13 cellular contexts compared by ENCODE assay signal in the genomic region with DNA sequence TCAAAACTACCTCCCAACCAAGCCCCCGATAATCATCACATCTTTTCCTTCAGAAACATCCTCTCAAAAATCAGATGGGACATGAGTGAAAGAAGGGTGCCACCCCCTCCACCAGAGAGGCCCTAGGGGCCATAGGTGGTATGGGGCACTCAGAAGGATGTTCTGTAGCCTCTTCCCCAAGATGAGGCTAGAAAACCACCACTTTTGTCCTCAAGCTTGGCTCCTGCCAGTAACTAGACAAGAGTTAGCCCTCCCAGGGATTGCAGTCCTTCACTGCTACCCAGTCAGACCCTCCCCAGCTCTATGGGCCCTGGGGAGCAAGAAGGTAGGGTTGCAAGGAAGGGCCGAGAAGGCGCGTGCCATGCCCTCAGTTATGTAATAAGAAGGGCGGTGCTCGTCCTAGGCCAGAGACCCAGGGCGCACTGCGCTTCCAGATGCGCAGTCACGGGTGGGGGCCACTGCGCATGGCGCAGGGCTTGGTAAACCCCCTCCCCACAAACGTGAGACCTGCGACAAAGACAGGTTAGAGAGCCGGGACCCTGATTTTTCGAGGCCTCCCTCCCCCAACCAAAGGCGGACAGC.
DNase-seq lines count a peak whose midpoint lies in the region; ATAC-seq, FAIRE-seq and TF ChIP-seq lines count a peak whose summit lies in the region.
"Had no signal": no experiment of that assay in that cellular context is flagged by ENCODE, and none has a peak within 500 bp of the region (broad histone marks: within the 10 kb centered on the region; RNA-seq: fewer than 3 reads in every experiment).

No MANE protein-coding gene starts in this region.

- H2AK5ac ChIP-seq in IMR-90 (ENCODE audit: low read depth, low read length): no peak overlapping the region

- no peak overlapping the region for H3K9ac ChIP-seq in IMR-90 (ENCODE audit: low read depth, low read length)

- H4K5ac ChIP-seq in IMR-90 (ENCODE audit: low read depth, low read length): no peak overlapping the region

- no peaks in the 10 kb centered on the region for H3K27me3 ChIP-seq in IMR-90 (ENCODE audit: control insufficient read depth, insufficient read depth, low read length)
- H3K27me3 ChIP-seq: BE2C had no signal

- peaks cover 75% of the 10 kb centered on the region for H3K36me3 Mint-ChIP-seq in dendritic cell treated with granulocyte-macrophage colony-stimulating factor and Interleukin-4, amounts not matched to agents 40 ng/mL and 50 ng/mL, for 4 days (ENCODE audit: low read depth)
- peaks cover 10 to 50% (median 14%) of the 10 kb centered on the region in 3 donors for H3K36me3 Mint-ChIP-seq in naive thymus-derived CD8-positive, alpha-beta T cell

- H2BK120ac ChIP-seq in IMR-90 (ENCODE audit: low read depth, low read length): no peak overlapping the region

- H3K56ac ChIP-seq in IMR-90 (ENCODE audit: extremely low read depth, insufficient read depth, low read length): no peak overlapping the region

- H3K18ac ChIP-seq in IMR-90 (ENCODE audit: low read depth, low read length): no peak overlapping the region

- H3K4me1 Mint-ChIP-seq in dendritic cell treated with granulocyte-macrophage colony-stimulating factor and Interleukin-4, amounts not matched to agents 40 ng/mL and 50 ng/mL, for 4 days (ENCODE audit: low read depth): peaks cover 100% of the 10 kb centered on the region
- peaks cover 56 to 99% (median 92%) of the 10 kb centered on the region in 4 donors for H3K4me1 Mint-ChIP-seq in naive thymus-derived CD8-positive, alpha-beta T cell

- no TSS peak for BruUV-seq in IMR-90 (replicated peaks; lab: Mats Ljungman, UMichigan)

- ATAC-seq in A549 (no peak), IMR-90 (ENCODE audit: low read depth) (no peak), HG02623 (IDR thresholded peaks at IDR 0.05; ENCODE audit: unreplicated experiment) (no peak), HG02840 (IDR thresholded peaks at IDR 0.05; ENCODE audit: low FRiP score, unreplicated experiment) (no peak)
- ATAC-seq in naive thymus-derived CD8-positive, alpha-beta T cell: no peak
- ATAC-seq: SK-N-SH treated with all-trans-retinoic acid at 6 μM for 48 hours had no signal

- H2AK9ac ChIP-seq in IMR-90 (replicated peaks; ENCODE audit: low read depth, low read length, poor library complexity): peak overlapping the region; percentile 6

- no peak overlapping the region for H2BK15ac ChIP-seq in IMR-90 (ENCODE audit: low read depth, low read length)

- no peak overlapping the region for H4K8ac ChIP-seq in IMR-90 (ENCODE audit: low read depth in 2 of 2, low read length in 2 of 2)

- H3K4me3 ChIP-seq in A549 (no peak overlapping the region), IMR-90 (ENCODE audit: insufficient read depth, low read depth, low read length) (no peak overlapping the region)

- no peak overlapping the region for H3K4ac ChIP-seq in IMR-90 (ENCODE audit: low read depth, low read length)

- H3K27me3 Mint-ChIP-seq in dendritic cell treated with granulocyte-macrophage colony-stimulating factor and Interleukin-4, amounts not matched to agents 40 ng/mL and 50 ng/mL, for 4 days: no peaks in the 10 kb centered on the region
- H3K27me3 Mint-ChIP-seq in naive thymus-derived CD8-positive, alpha-beta T cell: peaks cover 0 to 6% (median 2%) of the 10 kb centered on the region in 5 donors

- CTCF ChIA-PET in A549 (lab: Yijun Ruan, JAX): interaction anchor here (1.9 to 16.6 kb wide), 5 partner anchors 10 to 142 kb away, joined by 4 to 260 read pairs (median 11); no protein-coding TSS in a partner anchor
- CTCF ChIA-PET in IMR-90 (lab: Yijun Ruan, JAX): interaction anchor here (1.4 kb wide), 1 partner anchor 47 kb away, joined by 4 read pairs; no protein-coding TSS in a partner anchor

- H3K9me3 ChIP-seq in A549 (no peaks in the 10 kb centered on the region), IMR-90 (ENCODE audit: control insufficient read depth, insufficient read depth, low read length) (no peaks in the 10 kb centered on the region)
- H3K9me3 ChIP-seq: BE2C had no signal

- H3K27ac ChIP-seq in A549: peak overlapping the region in 1 of 2 experiments; percentile 91; a peak in 3 of 6 replicates
- no peak overlapping the region for H3K27ac ChIP-seq in IMR-90 (ENCODE audit: insufficient read depth, low read length)

- peaks cover 2% of the 10 kb centered on the region; the same call in 1 of the 2 replicates for H3K36me3 ChIP-seq in IMR-90 (ENCODE audit: control insufficient read depth, insufficient read depth, low read length)
- H3K36me3 ChIP-seq: BE2C had no signal

- FAIRE-seq in A549 (lab: Jason Lieb, UNC): no peak

- H2BK20ac ChIP-seq in IMR-90 (ENCODE audit: low read depth, low read length): no peak overlapping the region

- H3K27ac Mint-ChIP-seq in dendritic cell treated with granulocyte-macrophage colony-stimulating factor and Interleukin-4, amounts not matched to agents 40 ng/mL and 50 ng/mL, for 4 days: peak overlapping the region; percentile 95
- peak overlapping the region in 8 of 10 donors; percentile 29 to 100 (median 84) for H3K27ac Mint-ChIP-seq in naive thymus-derived CD8-positive, alpha-beta T cell
- H3K27ac Mint-ChIP-seq: nephron had no signal

- POLR2A ChIA-PET in A549 (lab: Yijun Ruan, JAX): interaction anchor here (1.0 to 2.8 kb wide), 2 partner anchors 10 to 16 kb away, joined by 3 to 15 read pairs; no protein-coding TSS in a partner anchor
- POLR2A ChIA-PET in IMR-90 (lab: Charles Lee; ENCODE audit: unreplicated experiment): no interaction called here
- POLR2A ChIA-PET in naive thymus-derived CD8-positive, alpha-beta T cell (lab: Charles Lee): interaction anchor here (0.6 to 14.5 kb wide), 9 partner anchors 9 to 142 kb away, joined by 3 to 462 read pairs (median 15); no protein-coding TSS in a partner anchor

- DNase-seq in A549 (ENCODE audit: low read depth in 1 of 2, low spot score in 1 of 2): no peak
- DNase-seq in IMR-90: no peak
- no peak for DNase-seq in naive thymus-derived CD8-positive, alpha-beta T cell
- DNase-seq in GDM1 (lab: John Stamatoyannopoulos, UW): no peak
- DNase-seq in NCI-H1694 (lab: John Stamatoyannopoulos, UW): no peak
- DNase-seq: BE2C; central memory CD4-positive, alpha-beta T cell; stimulated activated CD4-positive, alpha-beta T cell treated with anti-CD3 and anti-CD28 coated beads, Interleukin-1b, Interleukin-23, amount 100 ng/mL, for 48 hours had no signal

- H3K4me1 ChIP-seq in A549 (peaks cover 69% of the 10 kb centered on the region), IMR-90 (ENCODE audit: control insufficient read depth, insufficient read depth, low read length) (peaks cover 30% of the 10 kb centered on the region)
- H3K4me1 ChIP-seq: BE2C had no signal

- H3K4me2 ChIP-seq in A549 (peak overlapping the region; percentile 95), IMR-90 (ENCODE audit: low read depth, low read length) (no peak overlapping the region)

- 94% methylated on average over 17 of the region's 17 CpGs for WGBS in A549 (ENCODE audit: missing lambda C conversion rate)
- WGBS in IMR-90 (ENCODE audit: extremely low coverage in 2 of 2, insufficient read length in 1 of 2), 2 experiments: 92% methylated on average over 15 of the region's 17 CpGs; no CpG with 5 or more reads in 1 of the 2 experiments

- H3K14ac ChIP-seq in IMR-90 (replicated peaks; ENCODE audit: low read depth, low read length): no peak overlapping the region

- no peak overlapping the region for H4K91ac ChIP-seq in IMR-90 (ENCODE audit: insufficient read depth, low read depth, low read length)

- no peak overlapping the region for H2BK5ac ChIP-seq in IMR-90 (ENCODE audit: low read depth, low read length, poor library complexity, severe bottlenecking)

- in situ Hi-C loops in IMR-90 (cut with MboI; ENCODE audit: low sequenced_read_pairs): loop anchor here (10.0 kb wide), 1 partner anchor 143 kb away; no protein-coding TSS in a partner anchor

- no peak overlapping the region for H2AFZ ChIP-seq in IMR-90 (replicated peaks; ENCODE audit: low read length, poor library complexity)

- peak overlapping the region; percentile 39 for H3K4me3 Mint-ChIP-seq in dendritic cell treated with granulocyte-macrophage colony-stimulating factor and Interleukin-4, amounts not matched to agents 40 ng/mL and 50 ng/mL, for 4 days
- H3K4me3 Mint-ChIP-seq in naive thymus-derived CD8-positive, alpha-beta T cell: peak overlapping the region; percentile 83 to 99 (median 96)
- H3K4me3 Mint-ChIP-seq: nephron had no signal

- no peak overlapping the region for H3K23ac ChIP-seq in IMR-90 (ENCODE audit: low read depth, low read length)

- TF ChIP-seq EP300 in A549 (IDR thresholded peaks at IDR 0.05): no peak

- intact Hi-C loops in IMR-90 (cut with micrococcal nuclease): no loop called here
- intact Hi-C loops in dendritic cell treated with granulocyte-macrophage colony-stimulating factor and Interleukin-4, amounts not matched to agents 40 ng/mL and 50 ng/mL, for 4 days (cut with micrococcal nuclease): no loop called here

- H3K9me3 Mint-ChIP-seq in dendritic cell treated with granulocyte-macrophage colony-stimulating factor and Interleukin-4, amounts not matched to agents 40 ng/mL and 50 ng/mL, for 4 days: no peaks in the 10 kb centered on the region
- H3K9me3 Mint-ChIP-seq in naive thymus-derived CD8-positive, alpha-beta T cell: peaks cover 0 to 5% (median 0%) of the 10 kb centered on the region in 9 donors
- H3K9me3 Mint-ChIP-seq: nephron had no signal

- no peaks in the 10 kb centered on the region for H4K20me1 ChIP-seq in IMR-90 (ENCODE audit: insufficient read depth, low read length)

- H3K79me1 ChIP-seq in IMR-90 (ENCODE audit: low read depth in 1 of 2, low read length in 2 of 2): peaks cover 0 to 14% of the 10 kb centered on the region in 2 experiments; a peak in 1 of 4 replicates

- TF ChIP-seq RAD21 in A549 (conservative IDR thresholded peaks at IDR 0.05 in 1 of 2, IDR thresholded peaks at IDR 0.05 in 1 of 2) (no peak), IMR-90 (IDR thresholded peaks at IDR 0.05; ENCODE audit: low read length) (no peak)

- no peak for TF ChIP-seq POLR2A in A549 (IDR thresholded peaks at IDR 0.05; ENCODE audit: low read length)
- TF ChIP-seq POLR2A in IMR-90 (IDR thresholded peaks at IDR 0.05; ENCODE audit: low read depth, low read length): no peak

- dilution Hi-C loops in IMR-90 (cut with HindIII; ENCODE audit: low sequenced_read_pairs, unreplicated experiment): no loop called here

- H3K9me1 ChIP-seq in IMR-90 (ENCODE audit: insufficient read depth, low read length): peaks cover 4% of the 10 kb centered on the region; the same call in 1 of the 2 replicates

- TF ChIP-seq CTCF in A549 (IDR thresholded peaks at IDR 0.05) (no peak), IMR-90 (conservative IDR thresholded peaks at IDR 0.05; ENCODE audit: low read depth, low read length) (no peak)

TF ChIP-seq in A549, 52 proteins besides CTCF, POLR2A, EP300 and RAD21 (continues in another document):
- TF ChIP-seq ZNF302 (CRISPR knock-in tag; IDR thresholded peaks at IDR 0.05) (no peak), SREBF2 (IDR thresholded peaks at IDR 0.05) (no peak), KDM1A (IDR thresholded peaks at IDR 0.05; ENCODE audit: low read depth) (no peak), HOXB5 (CRISPR knock-in tag; IDR thresholded peaks at IDR 0.05) (no peak)

TF ChIP-seq in IMR-90, 13 proteins besides CTCF, POLR2A, EP300 and RAD21 (continues in another document):
- no peak for TF ChIP-seq MXI1 (IDR thresholded peaks at IDR 0.05; ENCODE audit: borderline replicate concordance, low read depth, low read length)
- TF ChIP-seq NFE2L2 (IDR thresholded peaks at IDR 0.05; ENCODE audit: low read depth, low read length): no peak
- no peak for TF ChIP-seq RFX5 (IDR thresholded peaks at IDR 0.05; ENCODE audit: low read depth, low read length)
- TF ChIP-seq BHLHE40 (IDR thresholded peaks at IDR 0.05; ENCODE audit: low read depth, low read length): no peak
